ENCODE assay signal across 8 cellular contexts in genomic region chr4:76434901-76435688, GRCh38. TPM values are rescaled to one million over a fixed set of nuclear protein-coding genes. Genes with fewer than 3 reads are reported as not detected.
DNase-seq lines count a peak whose midpoint lies in the region; ATAC-seq and TF ChIP-seq lines count a peak whose summit lies in the region.

Gene SHROOM3 (plus strand): TSS chr4:76435229. CDS start chr4:76436053, 824 bp downstream.

- H3K36me3 ChIP-seq in RWPE2 (ENCODE audit: low read depth) (no peaks in the 10 kb centered on the region), adrenal gland (replicated peaks in 1 of 2) (no peaks in the 10 kb centered on the region)

- no peak within 1 kb of the TSS for H3K27ac ChIP-seq in RWPE2 (ENCODE audit: poor library complexity, severe bottlenecking)
- no peak within 1 kb of the TSS for H3K27ac ChIP-seq in adrenal gland

- H3K4me1 ChIP-seq in RWPE2 (ENCODE audit: insufficient read depth, poor library complexity, severe bottlenecking) = peaks cover 3% of the 10 kb centered on the region
- H3K4me1 ChIP-seq in adrenal gland (replicated peaks in 1 of 2) = no peaks in the 10 kb centered on the region

- BruUV-seq in Calu3 (replicated peaks; lab: Mats Ljungman, UMichigan) = no TSS peak

- H3K36me3 Mint-ChIP-seq in Calu3 (ENCODE audit: insufficient read depth, unreplicated experiment) (no peaks in the 10 kb centered on the region), glutamatergic neuron (ENCODE audit: unreplicated experiment) (no peaks in the 10 kb centered on the region)

- no peaks in the 10 kb centered on the region for H3K9me3 ChIP-seq in RWPE2 (ENCODE audit: severe bottlenecking)
- no peaks in the 10 kb centered on the region for H3K9me3 ChIP-seq in adrenal gland (replicated peaks in 1 of 3)

- WGBS in adrenal gland, 4 donors = 26 to 35% (median 34%) methylated on average over 10 of the region's 10 CpGs

- CTCF ChIA-PET in Calu3 (lab: Charles Lee) = interaction anchor here (1.0 to 1.7 kb wide), 3 partner anchors 12 to 70 kb away, joined by 3 to 6 read pairs (median 5); no protein-coding TSS in a partner anchor

- TF ChIP-seq POLR2A in adrenal gland (IDR thresholded peaks at IDR 0.05) = no peak

- H3K4me3 ChIP-seq in RWPE2 (ENCODE audit: severe bottlenecking) (no peak within 1 kb of the TSS), adrenal gland (no peak within 1 kb of the TSS)

- ATAC-seq in RWPE2 (ENCODE audit: low read depth) = peak; percentile 40
- ATAC-seq in HG02642 (IDR thresholded peaks at IDR 0.05; ENCODE audit: poor library complexity, unreplicated experiment) = no peak
- no peak for ATAC-seq in HG03520 (IDR thresholded peaks at IDR 0.05; ENCODE audit: unreplicated experiment)

- H3K27ac Mint-ChIP-seq in Calu3 (ENCODE audit: unreplicated experiment) (peak within 1 kb of the TSS; percentile 30), glutamatergic neuron (ENCODE audit: unreplicated experiment) (no peak within 1 kb of the TSS)

- H3K4me1 Mint-ChIP-seq in Calu3 (ENCODE audit: low read depth, unreplicated experiment) (peaks cover 12% of the 10 kb centered on the region), glutamatergic neuron (ENCODE audit: low read depth, unreplicated experiment) (peaks cover 14% of the 10 kb centered on the region)

- H3K27me3 ChIP-seq in RWPE2 (ENCODE audit: insufficient read depth, poor library complexity, severe bottlenecking) (no peaks in the 10 kb centered on the region), adrenal gland (peaks cover 5% of the 10 kb centered on the region)

- H3K9me3 Mint-ChIP-seq in Calu3 (ENCODE audit: low read depth, unreplicated experiment) (no peaks in the 10 kb centered on the region), glutamatergic neuron (ENCODE audit: unreplicated experiment) (no peaks in the 10 kb centered on the region)

- H3K27me3 Mint-ChIP-seq in Calu3 (ENCODE audit: unreplicated experiment) = no peaks in the 10 kb centered on the region
- no peaks in the 10 kb centered on the region for H3K27me3 Mint-ChIP-seq in glutamatergic neuron (ENCODE audit: unreplicated experiment)

- TF ChIP-seq CTCF in Calu3 (IDR thresholded peaks at IDR 0.05; ENCODE audit: unreplicated experiment) = no peak
- TF ChIP-seq CTCF in RWPE2 (IDR thresholded peaks at IDR 0.05; ENCODE audit: poor library complexity, severe bottlenecking) = no peak
- no peak for TF ChIP-seq CTCF in glutamatergic neuron (IDR thresholded peaks at IDR 0.05; ENCODE audit: partially characterized antibody, unreplicated experiment)
- TF ChIP-seq CTCF in adrenal gland (IDR thresholded peaks at IDR 0.05) = no peak

- intact Hi-C loops in Calu3 (cut with micrococcal nuclease; ENCODE audit: unreplicated experiment) (loop anchor here (1.0 to 10.0 kb wide), 2 partner anchors 70 to 310 kb away; no protein-coding TSS in a partner anchor), adrenal gland (cut with DNase I) (loop anchor here in 1 of 2 donors (5.0 kb wide), 1 partner anchor 67 kb away; no protein-coding TSS in a partner anchor)

- DNase-seq in Calu3 (no peak), RWPE2 (ENCODE audit: low spot score) (no peak), glutamatergic neuron (no peak), occipital lobe (lab: John Stamatoyannopoulos, UW) (no peak), adrenal gland (no peak), NCI-H2029 (lab: John Stamatoyannopoulos, UW) (no peak)

- H3K4me3 Mint-ChIP-seq in Calu3 (ENCODE audit: low read depth, unreplicated experiment) (peak within 1 kb of the TSS; percentile 61), glutamatergic neuron (ENCODE audit: unreplicated experiment) (peak within 1 kb of the TSS; percentile 49)

RNA-seq across cellular contexts. Expression of gene SHROOM3, which starts in this region (rescaled TPM):
- total RNA-seq in Calu3 (2022) = 114 and 135 TPM in 2 replicates
- total RNA-seq in glutamatergic neuron (ENCODE audit: unreplicated experiment) = 1.9 TPM
- 17.8 TPM for total RNA-seq in occipital lobe
- total RNA-seq in adrenal gland = 10 to 100 TPM in 3 of 8 donors, 1 to 10 TPM in 5; 5.8 to 16.2 (median 9.2) TPM
- polyA plus RNA-seq in adrenal gland = 1 to 10 TPM; 1.1 to 8.8 (median 3.5) TPM
